Comparison of ENCODE assay signal across 16 cellular contexts in the genomic region with DNA sequence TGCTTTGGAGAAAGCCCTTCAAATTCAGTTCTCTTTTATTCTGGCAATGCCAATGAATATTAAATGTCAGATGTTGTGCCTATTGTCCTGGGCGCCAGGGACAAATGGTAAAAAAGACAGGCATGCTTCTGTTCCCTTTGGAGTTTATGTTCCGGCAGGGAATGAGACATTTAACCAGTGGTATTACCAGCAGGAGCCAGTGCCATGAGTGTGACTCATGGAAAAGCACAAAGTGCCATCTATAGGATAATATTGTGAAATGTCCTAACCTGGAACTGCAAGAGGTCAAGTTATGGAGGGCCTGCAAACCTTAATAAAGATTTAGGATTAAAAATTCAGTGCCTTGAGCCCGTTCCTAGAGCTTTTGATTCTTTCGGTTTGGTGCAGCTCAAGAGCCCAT. TPM values are rescaled to one million over a fixed set of nuclear protein-coding genes. Genes with fewer than 3 reads are reported as not detected.
DNase-seq lines count a peak whose midpoint lies in the region; ATAC-seq and TF ChIP-seq lines count a peak whose summit lies in the region.
"Had no signal": no experiment of that assay in that cellular context is flagged by ENCODE, and none has a peak within 500 bp of the region (broad histone marks: within the 10 kb centered on the region; RNA-seq: fewer than 3 reads in every experiment).

No MANE protein-coding gene starts in this region.

- H3K4me1 Mint-ChIP-seq in MCF 10A (ENCODE audit: insufficient read depth, unreplicated experiment): peaks cover 12% of the 10 kb centered on the region

- no peak overlapping the region for H3K4me3 Mint-ChIP-seq in MCF 10A (ENCODE audit: unreplicated experiment)

- TF ChIP-seq CTCF in MCF 10A (IDR thresholded peaks at IDR 0.05; ENCODE audit: unreplicated experiment): no peak
- TF ChIP-seq CTCF in breast epithelium (IDR thresholded peaks at IDR 0.05): no peak
- TF ChIP-seq CTCF in fibroblast of villous mesenchyme (IDR thresholded peaks at IDR 0.05; ENCODE audit: insufficient read depth, low read depth, low read length): no peak
- TF ChIP-seq CTCF in esophagus muscularis mucosa (IDR thresholded peaks at IDR 0.05): no peak
- TF ChIP-seq CTCF in upper lobe of right lung (IDR thresholded peaks at IDR 0.05): no peak
- no peak for TF ChIP-seq CTCF in thyroid gland (IDR thresholded peaks at IDR 0.05)

- no TSS peak for BruUV-seq in MCF 10A (replicated peaks; lab: Mats Ljungman, UMichigan)

- H3K4me1 ChIP-seq in breast epithelium: no peaks in the 10 kb centered on the region
- H3K4me1 ChIP-seq in esophagus muscularis mucosa: peaks cover 0 to 11% (median 9%) of the 10 kb centered on the region in 4 donors
- no peaks in the 10 kb centered on the region for H3K4me1 ChIP-seq in upper lobe of right lung
- no peaks in the 10 kb centered on the region for H3K4me1 ChIP-seq in thyroid gland
- H3K4me1 ChIP-seq: A549, pancreas, uterus had no signal

- H3K9me3 ChIP-seq in breast epithelium: no peaks in the 10 kb centered on the region
- no peaks in the 10 kb centered on the region for H3K9me3 ChIP-seq in esophagus muscularis mucosa
- no peaks in the 10 kb centered on the region for H3K9me3 ChIP-seq in upper lobe of right lung
- H3K9me3 ChIP-seq in thyroid gland: no peaks in the 10 kb centered on the region
- H3K9me3 ChIP-seq: A549, heart left ventricle, pancreas, uterus had no signal

- no peaks in the 10 kb centered on the region for H3K27me3 Mint-ChIP-seq in MCF 10A (ENCODE audit: insufficient read depth, unreplicated experiment)

- H3K27me3 ChIP-seq in breast epithelium: no peaks in the 10 kb centered on the region
- H3K27me3 ChIP-seq in esophagus muscularis mucosa: no peaks in the 10 kb centered on the region
- no peaks in the 10 kb centered on the region for H3K27me3 ChIP-seq in upper lobe of right lung
- H3K27me3 ChIP-seq in thyroid gland: no peaks in the 10 kb centered on the region
- H3K27me3 ChIP-seq: heart left ventricle, pancreas, uterus had no signal

- ATAC-seq in SK-N-SH treated with all-trans-retinoic acid at 6 μM for 48 hours (peak; percentile 37; the same call in 1 of the 3 replicates), upper lobe of right lung (no peak)
- ATAC-seq: A549, pancreas had no signal

- intact Hi-C loops in MCF 10A (cut with micrococcal nuclease) (loop anchor here (2.0 kb wide), 1 partner anchor 138 kb away; no protein-coding TSS in a partner anchor), breast epithelium (cut with DNase I; ENCODE audit: low total_unique reads) (no loop called here), esophagus muscularis mucosa (cut with DNase I) (no loop called here), upper lobe of right lung (cut with DNase I) (no loop called here), thyroid gland (cut with DNase I) (no loop called here)

- WGBS in esophagus muscularis mucosa: 78% methylated on average over 4 of the region's 4 CpGs
- 62 to 79% methylated on average over 4 of the region's 4 CpGs for WGBS in thyroid gland, 2 donors

- H3K36me3 ChIP-seq in breast epithelium: no peaks in the 10 kb centered on the region
- H3K36me3 ChIP-seq in esophagus muscularis mucosa: no peaks in the 10 kb centered on the region
- no peaks in the 10 kb centered on the region for H3K36me3 ChIP-seq in upper lobe of right lung
- no peaks in the 10 kb centered on the region for H3K36me3 ChIP-seq in thyroid gland
- H3K36me3 ChIP-seq: heart left ventricle, pancreas, uterus had no signal

- no peak for TF ChIP-seq EP300 in esophagus muscularis mucosa (IDR thresholded peaks at IDR 0.05)

- POLR2A ChIA-PET in MCF 10A (lab: Yijun Ruan, JAX): no interaction called here

- H3K27ac ChIP-seq in breast epithelium: no peak overlapping the region
- H3K27ac ChIP-seq in esophagus muscularis mucosa (replicated peaks in 1 of 4): no peak overlapping the region
- no peak overlapping the region for H3K27ac ChIP-seq in upper lobe of right lung
- no peak overlapping the region for H3K27ac ChIP-seq in thyroid gland
- H3K27ac ChIP-seq: A549, heart left ventricle, pancreas, uterus had no signal

- TF ChIP-seq POLR2A in breast epithelium (IDR thresholded peaks at IDR 0.05) (no peak), esophagus muscularis mucosa (IDR thresholded peaks at IDR 0.05; ENCODE audit: low read depth) (no peak), thyroid gland (IDR thresholded peaks at IDR 0.05) (no peak)

- peak; percentile 75 for DNase-seq in MCF 10A (ENCODE audit: unreplicated experiment)
- no peak for DNase-seq in breast epithelium (ENCODE audit: low spot score in 2 of 2)
- peak; percentile 75 for DNase-seq in fibroblast of villous mesenchyme (ENCODE audit: low read depth)
- DNase-seq in skeletal muscle cell (ENCODE audit: low read depth): peak; percentile 25
- no peak for DNase-seq in esophagus muscularis mucosa (ENCODE audit: extremely low spot score)
- DNase-seq in upper lobe of right lung: no peak
- no peak for DNase-seq in thyroid gland
- DNase-seq: aorta; heart left ventricle; NCI-H1417 treated with DMSO at 0.1 percent for 48 hours; NK-92 treated with Interleukin-12 subunit alpha and Interleukin-12 subunit beta, amount 100 ng/mL, for 24 hours; pancreas; stimulated activated CD4-positive, alpha-beta T cell treated with anti-CD3 and anti-CD28 coated beads, Interleukin-1b, Interleukin-23, amount 100 ng/mL, for 48 hours; uterus had no signal

- H3K4me3 ChIP-seq in breast epithelium: no peak overlapping the region
- H3K4me3 ChIP-seq in fibroblast of villous mesenchyme (ENCODE audit: low read depth, low read length): no peak overlapping the region
- H3K4me3 ChIP-seq in skeletal muscle cell (ENCODE audit: low read depth, low read length): no peak overlapping the region
- no peak overlapping the region for H3K4me3 ChIP-seq in esophagus muscularis mucosa
- H3K4me3 ChIP-seq in upper lobe of right lung: no peak overlapping the region
- no peak overlapping the region for H3K4me3 ChIP-seq in thyroid gland (replicated peaks in 1 of 3)
- H3K4me3 ChIP-seq: A549, heart left ventricle, pancreas, uterus had no signal

- H3K27ac Mint-ChIP-seq in MCF 10A (ENCODE audit: low read depth, unreplicated experiment): no peak overlapping the region

- H3K9me3 Mint-ChIP-seq in MCF 10A (ENCODE audit: unreplicated experiment): no peaks in the 10 kb centered on the region

- CTCF ChIA-PET in MCF 10A (lab: Yijun Ruan, JAX): interaction anchor here (0.5 kb wide), 1 partner anchor 23 kb away, joined by 6 read pairs; no protein-coding TSS in a partner anchor

- H3K36me3 Mint-ChIP-seq in MCF 10A (ENCODE audit: insufficient read depth, unreplicated experiment): no peaks in the 10 kb centered on the region

TF ChIP-seq in SK-N-SH treated with all-trans-retinoic acid at 6 μM for 48 hours, 23 proteins besides CTCF, POLR2A, EP300 and RAD21 (continues in another document):
- no peak for TF ChIP-seq ZNF70 (CRISPR knock-in tag; IDR thresholded peaks at IDR 0.05)
- TF ChIP-seq ISL1 (CRISPR knock-in tag; IDR thresholded peaks at IDR 0.05): no peak
- no peak for TF ChIP-seq RARB (CRISPR knock-in tag; IDR thresholded peaks at IDR 0.05)
- no peak for TF ChIP-seq CSDC2 (CRISPR knock-in tag; IDR thresholded peaks at IDR 0.05)
- no peak for TF ChIP-seq CSRNP3 (CRISPR knock-in tag; IDR thresholded peaks at IDR 0.05)
- no peak for TF ChIP-seq TCF4 (CRISPR knock-in tag; IDR thresholded peaks at IDR 0.05; ENCODE audit: borderline replicate concordance)
- TF ChIP-seq ESRRG (CRISPR knock-in tag; IDR thresholded peaks at IDR 0.05): no peak
- no peak for TF ChIP-seq ZFP30 (CRISPR knock-in tag; IDR thresholded peaks at IDR 0.05)
- TF ChIP-seq SNAI2 (CRISPR knock-in tag; IDR thresholded peaks at IDR 0.05): no peak
- TF ChIP-seq GLIS3 (CRISPR knock-in tag; IDR thresholded peaks at IDR 0.05): no peak
- TF ChIP-seq PATZ1 (CRISPR knock-in tag; IDR thresholded peaks at IDR 0.05; ENCODE audit: borderline replicate concordance): no peak
- no peak for TF ChIP-seq BACH2 (CRISPR knock-in tag; IDR thresholded peaks at IDR 0.05; ENCODE audit: borderline replicate concordance)
- TF ChIP-seq TOX (CRISPR knock-in tag; IDR thresholded peaks at IDR 0.05; ENCODE audit: borderline replicate concordance): no peak

RNA-seq across cellular contexts. Expression of gene REXO2, which starts 39.5 kb away (rescaled TPM):
- total RNA-seq in MCF 10A (2022): 125 and 126 TPM in 2 replicates
- total RNA-seq in breast epithelium: 100 to 1,000 TPM; 108 to 127 (median 123) TPM
- 166 and 174 TPM in 2 replicates for total RNA-seq in fibroblast of villous mesenchyme
- total RNA-seq in esophagus muscularis mucosa: 100 to 1,000 TPM in 3 of 4 donors, 10 to 100 TPM in 1; 95.1 to 152 (median 142) TPM
- 78.4 TPM for total RNA-seq in upper lobe of right lung
- total RNA-seq in thyroid gland: 100 to 1,000 TPM in 1 of 4 donors, 10 to 100 TPM in 3; 49.0 to 105 (median 63.0) TPM

Comparison
In these comparisons a context has a peak if more than half of its experiments do, and no peak if none do; other contexts are left out.
1. DNase-seq: peak in MCF 10A (single experiment), fibroblast of villous mesenchyme (single experiment) and skeletal muscle cell (single experiment); none in breast epithelium (0 of 2), esophagus muscularis mucosa (single experiment), upper lobe of right lung (single experiment) and thyroid gland (0 of 2).